Comparison of ENCODE assay signal across 17 cellular contexts in genomic region chr20:10777713-10778112, GRCh38.
"Had no signal": no experiment of that assay in that cellular context is flagged by ENCODE, and none has a peak within 500 bp of the region (broad histone marks: within the 10 kb centered on the region; RNA-seq: fewer than 3 reads in every experiment).

No MANE protein-coding gene starts in this region.

- H3K9me3 ChIP-seq: right atrium auricular region, testis, tibial nerve had no signal

- H3K36me3 ChIP-seq: right atrium auricular region, tibial nerve had no signal

- H3K27me3 ChIP-seq: foreskin keratinocyte, right atrium auricular region, testis, tibial nerve had no signal

- H3K27ac ChIP-seq: foreskin keratinocyte, right atrium auricular region, testis, tibial nerve had no signal

- H3K4me2 ChIP-seq: smooth muscle cell had no signal

- H3K4me3 ChIP-seq: right atrium auricular region, smooth muscle cell, testis, tibial nerve had no signal

- H3K4me1 ChIP-seq: foreskin keratinocyte, right atrium auricular region, tibial nerve had no signal

- DNase-seq: cerebellar nuclear complex; effector memory CD8-positive, alpha-beta T cell; foreskin keratinocyte; kidney; left colon; mesendoderm; naive B cell; posterior cingulate gyrus; stimulated activated CD4-positive, alpha-beta T cell treated with anti-CD3 and anti-CD28 coated beads, Interleukin-2, amount 100 ng/mL, for 48 hours; stimulated activated CD8-positive, alpha-beta memory T cell treated with anti-CD3 and anti-CD28 coated beads, Interleukin-4, amount 100 ng/mL, for 48 hours; stimulated activated naive CD8-positive, alpha-beta T cell treated with anti-CD3 and anti-CD28 coated beads, Interleukin-15, amount 100 ng/mL, for 72 hours; testis had no signal

- FAIRE-seq: colon, kidney had no signal

- ATAC-seq: effector memory CD8-positive, alpha-beta T cell; foreskin keratinocyte; left colon; stimulated activated effector memory CD8-positive, alpha-beta T cell treated with anti-CD3 and anti-CD28 coated beads, Interleukin-12 subunit alpha, Interleukin-12 subunit beta, amount 100 ng/mL, for 72 hours; stimulated activated naive CD8-positive, alpha-beta T cell treated with anti-CD3 and anti-CD28 coated beads, Interleukin-15, amount 100 ng/mL, for 72 hours had no signal
